Comparison of ENCODE assay signal across 8 cellular contexts in genomic region chr16:28212532-28212873, GRCh38. TPM values are rescaled to one million over a fixed set of nuclear protein-coding genes. Genes with fewer than 3 reads are reported as not detected.
DNase-seq lines count a peak whose midpoint lies in the region; ATAC-seq and TF ChIP-seq lines count a peak whose summit lies in the region.

No MANE protein-coding gene starts in this region.

- intact Hi-C loops in stomach (cut with DNase I; ENCODE audit: low total_unique reads) = no loop called here

- DNase-seq in NCI-H146 (lab: John Stamatoyannopoulos, UW) (peak; percentile 19), NCI-H146 treated with DMSO at 0.1 percent for 48 hours (lab: John Stamatoyannopoulos, UW; ENCODE audit: unreplicated experiment) (no peak), hepatocyte (ENCODE audit: low spot score) (peak; percentile 33), stomach (no peak), NCI-H1105 (lab: John Stamatoyannopoulos, UW) (no peak)

- peak overlapping the region; percentile 96 for H2AFZ ChIP-seq in hepatocyte

- peaks cover 39% of the 10 kb centered on the region for H3K79me2 ChIP-seq in hepatocyte

- H3K9me3 ChIP-seq in hepatocyte (ENCODE audit: low read depth) (no peaks in the 10 kb centered on the region), stomach (no peaks in the 10 kb centered on the region)

- peak overlapping the region; percentile 78 for H3K27ac ChIP-seq in VCaP
- peak overlapping the region; percentile 10 for H3K27ac ChIP-seq in hepatocyte
- H3K27ac ChIP-seq in stomach = peak overlapping the region in 4 of 5 donors; percentile 87 to 95 (median 90)

- no peaks in the 10 kb centered on the region for H3K9me2 ChIP-seq in hepatocyte (replicated peaks; ENCODE audit: insufficient read depth)

- TF ChIP-seq CTCF in VCaP (conservative IDR thresholded peaks at IDR 0.05) = no peak
- no peak for TF ChIP-seq CTCF in hepatocyte (IDR thresholded peaks at IDR 0.05; ENCODE audit: poor library complexity)
- TF ChIP-seq CTCF in stomach (IDR thresholded peaks at IDR 0.05) = no peak

- H3K36me3 ChIP-seq in hepatocyte (replicated peaks; ENCODE audit: insufficient read depth, low read depth) (no peaks in the 10 kb centered on the region), stomach (peaks cover 0 to 22% (median 12%) of the 10 kb centered on the region in 4 donors)

- peak overlapping the region; percentile 80 for H3K4me2 ChIP-seq in hepatocyte

- no peak for ATAC-seq in HG03045 (IDR thresholded peaks at IDR 0.05; ENCODE audit: unreplicated experiment)
- ATAC-seq in HG02840 (IDR thresholded peaks at IDR 0.05; ENCODE audit: low FRiP score, unreplicated experiment) = no peak

- TF ChIP-seq EP300 in stomach (IDR thresholded peaks at IDR 0.05) = no peak

- H3K4me1 ChIP-seq in hepatocyte (ENCODE audit: insufficient read depth) = peaks cover 17% of the 10 kb centered on the region
- H3K4me1 ChIP-seq in stomach = peaks cover 13 to 42% (median 30%) of the 10 kb centered on the region in 4 donors

- peak overlapping the region; percentile 57 for H3K4me3 ChIP-seq in hepatocyte
- peak overlapping the region; percentile 88 to 93 (median 91) for H3K4me3 ChIP-seq in stomach

- H3K27me3 ChIP-seq in hepatocyte (no peaks in the 10 kb centered on the region), stomach (no peaks in the 10 kb centered on the region)

- peaks cover 26% of the 10 kb centered on the region for H4K20me1 ChIP-seq in hepatocyte (ENCODE audit: insufficient read depth, poor library complexity, severe bottlenecking)

- 81% methylated on average over 4 of the region's 4 CpGs for WGBS in hepatocyte (ENCODE audit: low lambda C conversion rate, missing lambda C conversion rate)
- WGBS in stomach, 5 donors = 81 to 91% (median 88%) methylated on average over 4 of the region's 4 CpGs

- TF ChIP-seq POLR2A in stomach (IDR thresholded peaks at IDR 0.05) = no peak

RNA-seq across cellular contexts. Expression of gene XPO6, which starts 0.7 kb away (rescaled TPM):
- 49.7 and 111 TPM in 2 replicates for total RNA-seq in hepatocyte
- polyA plus RNA-seq in hepatocyte = 39.8 and 48.8 TPM in 2 replicates
- 100 to 1,000 TPM in 4 of 5 donors, 10 to 100 TPM in 1; 46.7 to 241 (median 112) TPM for total RNA-seq in stomach
- 10 to 100 TPM; 37.2 to 61.3 (median 39.0) TPM for polyA plus RNA-seq in stomach

Comparison
In these comparisons a context has a peak if more than half of its experiments do, and no peak if none do; other contexts are left out.
1. DNase-seq: peak in NCI-H146 (single experiment) and hepatocyte (single experiment); none in NCI-H146 treated with DMSO at 0.1 percent for 48 hours (single experiment), stomach (single experiment) and NCI-H1105 (single experiment).
2. H3K27ac ChIP-seq: peak in every context shown above with its lines; median percentile 90 in stomach; 78 in VCaP; 10 in hepatocyte.